ENCODE assay signal across 8 cellular contexts in the genomic region with DNA sequence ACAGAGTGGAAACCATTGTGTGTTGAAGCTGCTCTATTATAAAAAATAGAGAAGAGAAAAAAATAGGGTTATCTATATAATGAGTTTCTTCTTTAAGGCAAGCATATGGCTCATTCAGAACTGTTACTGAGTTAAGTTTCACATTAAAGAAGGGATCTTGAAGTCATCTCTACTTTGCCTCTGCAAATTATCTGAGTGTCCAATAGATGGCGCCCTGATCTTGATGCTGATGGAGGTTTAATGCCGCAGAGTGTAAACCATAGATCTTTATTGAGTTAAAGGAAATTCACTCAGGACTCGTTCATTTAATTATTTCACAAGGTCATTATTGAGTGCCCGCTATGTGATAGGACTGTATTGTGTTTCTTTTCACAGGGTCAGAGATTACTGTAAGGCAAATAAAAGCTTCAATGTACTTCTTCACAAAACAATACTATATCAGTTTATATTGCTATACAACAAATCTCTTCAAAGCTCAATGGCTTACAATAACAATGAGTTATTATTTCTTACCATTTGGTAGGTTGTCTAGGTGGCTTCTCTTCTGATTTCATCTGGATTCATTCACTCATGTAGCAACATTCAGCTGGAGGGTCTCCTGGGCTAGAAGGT.
DNase-seq lines count a peak whose midpoint lies in the region; ATAC-seq and TF ChIP-seq lines count a peak whose summit lies in the region.

No MANE protein-coding gene starts in this region.

- H3F3A ChIP-seq in OCI-LY1 (ENCODE audit: insufficient read depth, low read length): no peaks in the 10 kb centered on the region

- no peaks in the 10 kb centered on the region for H3K9me3 ChIP-seq in OCI-LY1 (ENCODE audit: low read length)
- peaks cover 5% of the 10 kb centered on the region for H3K9me3 ChIP-seq in psoas muscle

- no peak overlapping the region for H3K4me3 ChIP-seq in OCI-LY1 (ENCODE audit: low read depth, low read length, poor library complexity, severe bottlenecking)
- H3K4me3 ChIP-seq in psoas muscle: no peak overlapping the region

- H3K9ac ChIP-seq in OCI-LY1 (ENCODE audit: low read length): no peak overlapping the region

- H3K27ac ChIP-seq in OCI-LY1 (ENCODE audit: low read depth, low read length, poor library complexity, severe bottlenecking) (no peak overlapping the region), psoas muscle (no peak overlapping the region)

- peak; percentile 19 for DNase-seq in SKM-1 treated with dmso at 0.1 percent for 144 hours (lab: John Stamatoyannopoulos, UW; ENCODE audit: unreplicated experiment)
- DNase-seq in SKM-1 (lab: John Stamatoyannopoulos, UW; ENCODE audit: unreplicated experiment): no peak
- no peak for DNase-seq in psoas muscle
- no peak for DNase-seq in NCI-H1436 (lab: John Stamatoyannopoulos, UW)

- H2AFZ ChIP-seq in OCI-LY1 (ENCODE audit: low read length): no peak overlapping the region

- ATAC-seq in HG02759 (IDR thresholded peaks at IDR 0.05; ENCODE audit: unreplicated experiment) (peak; percentile 74), esophagus mucosa (peak; percentile 38), psoas muscle (no peak), GM21360 (IDR thresholded peaks at IDR 0.05; ENCODE audit: unreplicated experiment) (no peak)

- H3K27me3 ChIP-seq in OCI-LY1 (ENCODE audit: insufficient read depth, low read length) (no peaks in the 10 kb centered on the region), psoas muscle (ENCODE audit: insufficient read depth in 3 of 3, low read length in 2 of 3) (no peaks in the 10 kb centered on the region)

- H3K4me1 ChIP-seq in OCI-LY1 (ENCODE audit: insufficient read depth, low read length, severe bottlenecking) (no peaks in the 10 kb centered on the region), psoas muscle (no peaks in the 10 kb centered on the region)

- H4K20me1 ChIP-seq in OCI-LY1 (ENCODE audit: insufficient read depth, low read length): no peaks in the 10 kb centered on the region

- TF ChIP-seq CTCF in OCI-LY1 (IDR thresholded peaks at IDR 0.05; ENCODE audit: low read length): peak; percentile 79
- peak; percentile 25 for TF ChIP-seq CTCF in psoas muscle (IDR thresholded peaks at IDR 0.05)

- H3K9me2 ChIP-seq in OCI-LY1 (ENCODE audit: low read depth, low read length): no peaks in the 10 kb centered on the region

- intact Hi-C loops in psoas muscle (cut with DNase I): no loop called here

- no peaks in the 10 kb centered on the region for H3K79me2 ChIP-seq in OCI-LY1 (ENCODE audit: insufficient read depth, low read length)

- WGBS in psoas muscle, 3 donors: 22 to 24% (median 23%) methylated on average over 4 of the region's 4 CpGs

- no peak overlapping the region for H3K4me2 ChIP-seq in OCI-LY1 (ENCODE audit: low read length)

- no peaks in the 10 kb centered on the region for H3K36me3 ChIP-seq in OCI-LY1 (ENCODE audit: insufficient read depth, low read length)
- no peaks in the 10 kb centered on the region for H3K36me3 ChIP-seq in psoas muscle (ENCODE audit: insufficient read depth in 1 of 2, low read depth in 1 of 2)

Comparison
In these comparisons a context has a peak if more than half of its experiments do, and no peak if none do; other contexts are left out.
1. ATAC-seq: peak in HG02759 (single experiment) and esophagus mucosa (single experiment); none in psoas muscle (0 of 4) and GM21360 (single experiment).